13 cellular contexts compared by ENCODE assay signal in genomic region chr4:15689540-15689939, GRCh38. TPM values are rescaled to one million over a fixed set of nuclear protein-coding genes. Genes with fewer than 3 reads are reported as not detected.
DNase-seq lines count a peak whose midpoint lies in the region; ATAC-seq and TF ChIP-seq lines count a peak whose summit lies in the region.
"Had no signal": no experiment of that assay in that cellular context is flagged by ENCODE, and none has a peak within 500 bp of the region (broad histone marks: within the 10 kb centered on the region; RNA-seq: fewer than 3 reads in every experiment).

No MANE protein-coding gene starts in this region.

- intact Hi-C loops in left ventricle myocardium inferior (cut with micrococcal nuclease) (no loop called here), Right ventricle myocardium superior (cut with DNase I) (no loop called here)

- H3K4me3 ChIP-seq in left ventricle myocardium inferior (no peak overlapping the region), hepatocyte (no peak overlapping the region), upper lobe of left lung (no peak overlapping the region)

- peak overlapping the region; percentile 58 for H3K4me2 ChIP-seq in hepatocyte

- peaks cover 25% of the 10 kb centered on the region for H3K4me1 ChIP-seq in left ventricle myocardium inferior
- H3K4me1 ChIP-seq in hepatocyte (ENCODE audit: insufficient read depth) = peaks cover 14% of the 10 kb centered on the region
- H3K4me1 ChIP-seq in upper lobe of left lung = peaks cover 0 to 17% (median 11%) of the 10 kb centered on the region in 4 donors

- H3K9me3 ChIP-seq in left ventricle myocardium inferior (replicated peaks) = no peaks in the 10 kb centered on the region
- no peaks in the 10 kb centered on the region for H3K9me3 ChIP-seq in hepatocyte (ENCODE audit: low read depth)
- H3K9me3 ChIP-seq in upper lobe of left lung = no peaks in the 10 kb centered on the region

- WGBS in hepatocyte (ENCODE audit: low lambda C conversion rate, missing lambda C conversion rate) = 100% methylated on average over 2 of the region's 2 CpGs
- 72 to 89% methylated on average over 2 of the region's 2 CpGs for WGBS in upper lobe of left lung, 2 donors

- H3K79me2 ChIP-seq in hepatocyte = peaks cover 10% of the 10 kb centered on the region

- H3K36me3 ChIP-seq in left ventricle myocardium inferior (peaks cover 41% of the 10 kb centered on the region), hepatocyte (replicated peaks; ENCODE audit: insufficient read depth, low read depth) (no peaks in the 10 kb centered on the region), upper lobe of left lung (peaks cover 0 to 30% (median 3%) of the 10 kb centered on the region in 4 donors)

- H3K27me3 ChIP-seq in left ventricle myocardium inferior (ENCODE audit: low read depth) (no peaks in the 10 kb centered on the region), hepatocyte (no peaks in the 10 kb centered on the region), upper lobe of left lung (no peaks in the 10 kb centered on the region)

- no peaks in the 10 kb centered on the region for H3K9me2 ChIP-seq in hepatocyte (replicated peaks; ENCODE audit: insufficient read depth)

- peak overlapping the region; percentile 48 for H3K27ac ChIP-seq in left ventricle myocardium inferior (replicated peaks)
- H3K27ac ChIP-seq in hepatocyte = peak overlapping the region; percentile 91
- H3K27ac ChIP-seq in upper lobe of left lung = peak overlapping the region in 3 of 4 donors; percentile 42 to 80 (median 57)
- H3K27ac ChIP-seq: WERI-Rb-1 had no signal

- H4K20me1 ChIP-seq in hepatocyte (ENCODE audit: insufficient read depth, poor library complexity, severe bottlenecking) = no peaks in the 10 kb centered on the region

- no peak for TF ChIP-seq CTCF in left ventricle myocardium inferior (IDR thresholded peaks at IDR 0.05; ENCODE audit: borderline replicate concordance)
- no peak for TF ChIP-seq CTCF in hepatocyte (IDR thresholded peaks at IDR 0.05; ENCODE audit: poor library complexity)
- TF ChIP-seq CTCF in upper lobe of left lung (IDR thresholded peaks at IDR 0.05) = no peak

- TF ChIP-seq EP300 in upper lobe of left lung (IDR thresholded peaks at IDR 0.05) = no peak

- ATAC-seq in Right ventricle myocardium superior (ENCODE audit: poor library complexity) = no peak
- peak in 1 of 2 donors; percentile 47 for ATAC-seq in upper lobe of left lung (ENCODE audit: low FRiP score in 2 of 2)
- no peak for ATAC-seq in esophagus mucosa
- ATAC-seq: left colon had no signal

- no peak overlapping the region for H2AFZ ChIP-seq in hepatocyte

- no peak for TF ChIP-seq POLR2A in upper lobe of left lung (IDR thresholded peaks at IDR 0.05)

- DNase-seq in left ventricle myocardium inferior (no peak), Right ventricle myocardium superior (no peak), SIG-M5 treated with dmso at 0.1 percent for 504 hours (lab: John Stamatoyannopoulos, UW; ENCODE audit: unreplicated experiment) (peak; percentile 79), hepatocyte (ENCODE audit: low spot score) (no peak), upper lobe of left lung (peak in 1 of 2 donors; percentile 51), RPMI8226 (no peak), NCI-H524 (lab: John Stamatoyannopoulos, UW) (no peak)
- DNase-seq: cortex of kidney, DMS 273 treated with DMSO at 0.1 percent for 48 hours, left colon, nucleus accumbens, WERI-Rb-1 had no signal

RNA-seq across cellular contexts. Expression of gene FAM200B, which starts 7.9 kb away (rescaled TPM):
- 29.1 TPM for total RNA-seq in left ventricle myocardium inferior
- 25.5 TPM for total RNA-seq in Right ventricle myocardium superior
- total RNA-seq in hepatocyte = 52.2 and 54.0 TPM in 2 replicates
- polyA plus RNA-seq in hepatocyte = 51.8 and 64.2 TPM in 2 replicates
- total RNA-seq in upper lobe of left lung = 10 to 100 TPM; 13.6 to 48.2 (median 26.9) TPM
- total RNA-seq in esophagus mucosa = 24.3 TPM

RNA-seq across cellular contexts. Expression of gene BST1, which starts 13.3 kb away (rescaled TPM):
- total RNA-seq in left ventricle myocardium inferior = 2.7 TPM
- 2.6 TPM for total RNA-seq in Right ventricle myocardium superior
- 3.5 and 4.1 TPM in 2 replicates for total RNA-seq in hepatocyte
- 2.4 and 3.7 TPM in 2 replicates for polyA plus RNA-seq in hepatocyte
- 10 to 100 TPM in 4 of 6 donors, 1 to 10 TPM in 2; 4.2 to 19.5 (median 11.1) TPM for total RNA-seq in upper lobe of left lung
- total RNA-seq in esophagus mucosa = 0.80 TPM

RNA-seq across cellular contexts. Expression of gene FBXL5, which starts 34.4 kb away (rescaled TPM):
- 91.6 TPM for total RNA-seq in left ventricle myocardium inferior
- 99.0 TPM for total RNA-seq in Right ventricle myocardium superior
- total RNA-seq in hepatocyte = 80.9 and 90.2 TPM in 2 replicates
- 41.2 and 42.2 TPM in 2 replicates for polyA plus RNA-seq in hepatocyte
- total RNA-seq in upper lobe of left lung = 100 to 1,000 TPM in 2 of 6 donors, 10 to 100 TPM in 4; 52.4 to 146 (median 94.9) TPM
- 62.8 TPM for total RNA-seq in esophagus mucosa
